ENCODE assay signal across 35 cellular contexts in the genomic region with DNA sequence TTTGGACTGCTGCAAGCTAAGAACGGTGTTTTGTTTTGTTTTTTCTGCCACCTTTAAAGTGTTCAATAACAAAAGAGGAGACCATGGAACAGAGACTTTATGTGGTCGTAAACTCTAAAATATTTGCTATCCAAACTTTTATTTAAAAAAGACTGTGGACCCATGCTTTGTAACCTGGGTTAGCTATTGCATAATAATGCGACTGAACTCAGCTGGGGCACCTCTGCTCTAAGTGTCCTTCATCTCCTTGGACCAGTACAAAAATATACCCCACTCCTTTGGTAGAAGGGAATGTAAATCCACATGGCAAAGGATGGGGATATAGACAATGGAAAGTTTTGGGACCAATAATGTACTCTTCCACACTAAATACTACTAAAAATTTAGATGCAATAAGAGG.
"Had no signal": no experiment of that assay in that cellular context is flagged by ENCODE, and none has a peak within 500 bp of the region (broad histone marks: within the 10 kb centered on the region; RNA-seq: fewer than 3 reads in every experiment).

No MANE protein-coding gene starts in this region.

- H3K36me3 ChIP-seq: MG63 had no signal

- H3K4me3 ChIP-seq: MG63 had no signal

- H3K9me3 ChIP-seq: MG63 had no signal

- H3K27me3 ChIP-seq: MG63 had no signal

- DNase-seq: Karpas-422, Kasumi-1, MG63, MM.1S, MV-4-11, NCI-H1048, NCI-H1092, NCI-H1092 treated with DMSO at 0.1 percent for 48 hours, NCI-H1105, NCI-H1105 treated with DMSO at 0.1 percent for 48 hours, NCI-H1417, NCI-H1417 treated with DMSO at 0.1 percent for 48 hours, NCI-H1436 treated with DMSO at 0.1 percent for 48 hours, NCI-H146, NCI-H1694, NCI-H1694 treated with DMSO at 0.1 percent for 48 hours, NCI-H187, NCI-H187 treated with DMSO at 0.1 percent for 48 hours, NCI-H1930, NCI-H2029, NCI-H2029 treated with DMSO at 0.1 percent for 48 hours, NCI-H2081, NCI-H2081 treated with DMSO at 0.1 percent for 48 hours, NCI-H2107, NCI-H2171, NCI-H2171 treated with DMSO at 0.1 percent for 48 hours, NCI-H2227 treated with DMSO at 0.1 percent for 48 hours, NCI-H226, NCI-H345, NCI-H446, NCI-H446 treated with DMSO at 0.1 percent for 48 hours, NCI-H510A, NCI-H510A treated with DMSO at 0.1 percent for 48 hours, NCI-H524, NCI-H524 treated with DMSO at 0.1 percent for 48 hours had no signal
